8 cellular contexts compared by ENCODE assay signal in the genomic region with DNA sequence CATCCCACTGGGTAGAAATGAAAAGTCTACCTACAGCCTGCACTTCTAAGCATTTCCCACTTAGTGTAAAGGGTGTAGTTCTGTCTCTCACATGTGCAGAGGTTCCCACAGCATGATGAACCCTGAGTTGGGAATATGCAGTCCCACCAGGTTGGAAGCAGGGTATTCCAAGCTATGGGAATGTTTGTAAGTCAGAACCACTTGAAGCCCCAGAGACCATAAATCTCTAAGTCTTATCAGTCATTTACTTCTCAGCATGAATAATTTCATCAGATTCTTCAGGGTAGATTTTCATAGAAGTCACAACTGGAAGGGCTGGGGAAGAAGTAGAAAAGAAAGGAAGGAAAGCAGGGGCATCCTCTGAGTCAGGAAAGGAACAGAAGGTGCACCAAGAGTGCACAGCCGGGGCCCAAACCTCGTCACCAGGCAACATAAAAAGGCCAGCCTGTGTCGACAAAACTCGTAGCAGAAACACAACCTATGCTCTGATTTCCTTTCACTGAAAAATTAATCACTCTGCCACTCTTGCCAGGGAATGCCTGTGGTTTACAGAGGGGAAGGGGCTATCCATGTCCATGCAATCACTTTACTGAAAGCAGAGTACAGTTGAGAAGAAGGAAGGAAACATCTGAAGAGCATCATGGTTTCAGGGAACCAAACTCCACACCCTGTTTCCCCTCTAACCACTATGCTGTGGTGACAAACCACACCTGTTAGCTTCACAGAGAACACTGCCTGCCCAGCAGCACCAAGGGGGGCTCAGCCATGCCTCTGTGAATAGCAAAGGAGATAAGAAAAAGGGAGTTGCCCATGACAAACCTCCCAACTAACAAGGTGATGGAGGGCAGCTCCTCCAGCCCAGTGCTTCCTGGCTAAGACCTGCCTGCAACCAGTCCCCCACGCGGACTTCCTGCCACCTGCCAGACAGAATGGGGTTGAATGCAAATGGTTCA. TPM values are rescaled to one million over a fixed set of nuclear protein-coding genes. Genes with fewer than 3 reads are reported as not detected.
DNase-seq lines count a peak whose midpoint lies in the region; ATAC-seq and TF ChIP-seq lines count a peak whose summit lies in the region.

No MANE protein-coding gene starts in this region.

- no peak for TF ChIP-seq CTCF in heart right ventricle (IDR thresholded peaks at IDR 0.05)
- no peak for TF ChIP-seq CTCF in stomach (IDR thresholded peaks at IDR 0.05)
- no peak for TF ChIP-seq CTCF in Caco-2 (IDR thresholded peaks at IDR 0.05; ENCODE audit: insufficient read depth in 1 of 2, low read depth in 1 of 2, low read length in 1 of 2, severe bottlenecking in 1 of 2, unreplicated experiment in 1 of 2)

- CTCF ChIA-PET in CD4-positive, alpha-beta memory T cell (lab: Charles Lee; ENCODE audit: partially characterized antibody), result interaction anchor here (0.7 to 5.3 kb wide), 11 partner anchors 12 to 417 kb away, joined by 3 to 40 read pairs (median 4); a partner anchor contains a TSS
- CTCF ChIA-PET in Caco-2 (lab: Charles Lee), result no interaction called here

- DNase-seq in CD4-positive, alpha-beta memory T cell, result peak; percentile 78 to 92 (median 80)
- DNase-seq in activated CD8-positive, alpha-beta memory T cell treated with anti-CD3 and anti-CD28 coated beads, Interleukin-2, amount 50 U/mL, for 1 hour (ENCODE audit: extremely low read depth), result peak; percentile 54
- DNase-seq in heart right ventricle (no peak), stomach (no peak), Caco-2 (no peak), OCI-M2 (lab: John Stamatoyannopoulos, UW; ENCODE audit: unreplicated experiment) (no peak)

- peak overlapping the region; percentile 91 to 97 (median 92) for H3K27ac Mint-ChIP-seq in CD4-positive, alpha-beta memory T cell
- H3K27ac Mint-ChIP-seq in IgD-negative memory B cell, result peak overlapping the region; percentile 85 to 96 (median 96)
- H3K27ac Mint-ChIP-seq in Caco-2 (ENCODE audit: unreplicated experiment), result no peak overlapping the region

- H3K9me3 ChIP-seq in CD4-positive, alpha-beta memory T cell (ENCODE audit: control insufficient read depth in 1 of 2, low read length in 2 of 2), result no peaks in the 10 kb centered on the region
- no peaks in the 10 kb centered on the region for H3K9me3 ChIP-seq in heart right ventricle
- no peaks in the 10 kb centered on the region for H3K9me3 ChIP-seq in stomach
- H3K9me3 ChIP-seq in Caco-2, result no peaks in the 10 kb centered on the region

- H3K4me3 ChIP-seq in CD4-positive, alpha-beta memory T cell (ENCODE audit: low read length in 2 of 2), result peak overlapping the region; percentile 21 to 42
- H3K4me3 ChIP-seq in heart right ventricle, result no peak overlapping the region
- H3K4me3 ChIP-seq in stomach, result no peak overlapping the region
- H3K4me3 ChIP-seq in Caco-2 (ENCODE audit: low read depth, low read length), result no peak overlapping the region

- no peak for TF ChIP-seq EP300 in stomach (IDR thresholded peaks at IDR 0.05)

- H3K4me3 Mint-ChIP-seq in CD4-positive, alpha-beta memory T cell, result peak overlapping the region; percentile 76 to 85 (median 80)
- H3K4me3 Mint-ChIP-seq in IgD-negative memory B cell (peak overlapping the region; percentile 70 to 92 (median 77)), Caco-2 (ENCODE audit: unreplicated experiment) (no peak overlapping the region)

- H3K36me3 ChIP-seq in CD4-positive, alpha-beta memory T cell (ENCODE audit: insufficient read depth, low read length), result no peaks in the 10 kb centered on the region
- H3K36me3 ChIP-seq in heart right ventricle (peaks cover 0 to 5% (median 0%) of the 10 kb centered on the region in 9 donors), stomach (no peaks in the 10 kb centered on the region), Caco-2 (ENCODE audit: control insufficient read depth, insufficient read depth, low read length) (no peaks in the 10 kb centered on the region)

- POLR2A ChIA-PET in CD4-positive, alpha-beta memory T cell (lab: Charles Lee; ENCODE audit: partially characterized antibody), result interaction anchor here (1.2 to 4.2 kb wide), 14 partner anchors 9 to 86 kb away, joined by 3 to 32 read pairs (median 8); a partner anchor contains a TSS
- POLR2A ChIA-PET in Caco-2 (lab: Charles Lee), result no interaction called here

- H3K4me1 Mint-ChIP-seq in CD4-positive, alpha-beta memory T cell, result peaks cover 72 to 98% (median 85%) of the 10 kb centered on the region in 4 donors
- H3K4me1 Mint-ChIP-seq in IgD-negative memory B cell (peaks cover 40 to 80% (median 58%) of the 10 kb centered on the region in 3 donors), Caco-2 (ENCODE audit: low read depth, unreplicated experiment) (peaks cover 13% of the 10 kb centered on the region)

- peaks cover 93% of the 10 kb centered on the region for H3K4me1 ChIP-seq in CD4-positive, alpha-beta memory T cell (ENCODE audit: insufficient read depth, low read length)
- H3K4me1 ChIP-seq in heart right ventricle, result peaks cover 7 to 99% (median 44%) of the 10 kb centered on the region in 9 donors
- peaks cover 17 to 60% (median 29%) of the 10 kb centered on the region in 4 donors for H3K4me1 ChIP-seq in stomach
- 0 out of 2 replicates have a peak, but pooled peaks cover 2% of the 10 kb centered on the region for H3K4me1 ChIP-seq in Caco-2

- H3K9me3 Mint-ChIP-seq in CD4-positive, alpha-beta memory T cell, result peaks cover 0 to 6% (median 0%) of the 10 kb centered on the region in 8 donors
- H3K9me3 Mint-ChIP-seq in IgD-negative memory B cell (peaks cover 0 to 2% (median 0%) of the 10 kb centered on the region in 3 donors), Caco-2 (ENCODE audit: unreplicated experiment) (peaks cover 17% of the 10 kb centered on the region)

- no peaks in the 10 kb centered on the region for H3K27me3 ChIP-seq in CD4-positive, alpha-beta memory T cell (ENCODE audit: insufficient read depth, low read length)
- no peaks in the 10 kb centered on the region for H3K27me3 ChIP-seq in heart right ventricle
- no peaks in the 10 kb centered on the region for H3K27me3 ChIP-seq in stomach
- no peaks in the 10 kb centered on the region for H3K27me3 ChIP-seq in Caco-2 (replicated peaks; ENCODE audit: control insufficient read depth, insufficient read depth, low read length)

- peak; percentile 83 for ATAC-seq in GM21367 (IDR thresholded peaks at IDR 0.05; ENCODE audit: unreplicated experiment)
- peak in 2 of 8 donors; percentile 13 to 18 for ATAC-seq in heart right ventricle

- peak overlapping the region; percentile 70 for H3K27ac ChIP-seq in CD4-positive, alpha-beta memory T cell (ENCODE audit: low read depth, low read length)
- H3K27ac ChIP-seq in heart right ventricle, result peak overlapping the region in 7 of 10 donors; percentile 49 to 96 (median 59)
- H3K27ac ChIP-seq in stomach, result peak overlapping the region; percentile 19 to 82 (median 71)

- intact Hi-C loops in CD4-positive, alpha-beta memory T cell (cut with micrococcal nuclease), result loop anchor here (1.0 to 5.0 kb wide), 4 partner anchors 18 to 69 kb away; a partner anchor contains a TSS
- intact Hi-C loops in heart right ventricle (cut with DNase I), result no loop called here
- intact Hi-C loops in stomach (cut with DNase I; ENCODE audit: low total_unique reads), result no loop called here
- intact Hi-C loops in Caco-2 (cut with micrococcal nuclease; ENCODE audit: unreplicated experiment), result no loop called here

- BruUV-seq in Caco-2 (replicated peaks; lab: Mats Ljungman, UMichigan), result no TSS peak

- H3K27me3 Mint-ChIP-seq in CD4-positive, alpha-beta memory T cell, result no peaks in the 10 kb centered on the region
- H3K27me3 Mint-ChIP-seq in IgD-negative memory B cell (no peaks in the 10 kb centered on the region), Caco-2 (ENCODE audit: insufficient read depth, unreplicated experiment) (no peaks in the 10 kb centered on the region)

- peaks cover 37 to 47% of the 10 kb centered on the region in 2 donors for H3K36me3 Mint-ChIP-seq in CD4-positive, alpha-beta memory T cell
- H3K36me3 Mint-ChIP-seq in IgD-negative memory B cell, result peaks cover 2% of the 10 kb centered on the region
- peaks cover 28% of the 10 kb centered on the region for H3K36me3 Mint-ChIP-seq in Caco-2 (ENCODE audit: insufficient read depth, unreplicated experiment)

- 56 to 63% methylated on average over 6 of the region's 6 CpGs for WGBS in heart right ventricle, 2 donors
- WGBS in stomach, 5 donors, result 32 to 52% (median 42%) methylated on average over 6 of the region's 6 CpGs

- no peak for TF ChIP-seq POLR2A in stomach (IDR thresholded peaks at IDR 0.05)

RNA-seq across cellular contexts. Expression of a gene that starts 40.5 kb away (rescaled TPM):
- 10 to 100 TPM; 55.8 to 56.9 TPM for total RNA-seq in CD4-positive, alpha-beta memory T cell
- 100 to 1,000 TPM in 1 of 2 donors, 10 to 100 TPM in 1; 48.2 to 118 TPM for polyA plus RNA-seq in CD4-positive, alpha-beta memory T cell
- 117 TPM for polyA plus RNA-seq in IgD-negative memory B cell
- 10 to 100 TPM in 4 of 10 donors, 1 to 10 TPM in 6; 6.7 to 22.4 (median 9.4) TPM for total RNA-seq in heart right ventricle
- polyA plus RNA-seq in heart right ventricle, result 10 to 100 TPM in 1 of 2 donors, 1 to 10 TPM in 1; 9.9 to 11.4 TPM
- total RNA-seq in stomach, result 10 to 100 TPM in 4 of 5 donors, 1 to 10 TPM in 1; 1.8 to 43.7 (median 27.5) TPM
- 10 to 100 TPM; 12.5 to 16.5 (median 13.0) TPM for polyA plus RNA-seq in stomach
- total RNA-seq in Caco-2 (2022), result 20.8 and 26.1 TPM in 2 replicates

Comparison
In these comparisons a context has a peak if more than half of its experiments do, and no peak if none do; other contexts are left out.
1. DNase-seq: peak in CD4-positive, alpha-beta memory T cell (5 of 5) and activated CD8-positive, alpha-beta memory T cell treated with anti-CD3 and anti-CD28 coated beads, Interleukin-2, amount 50 U/mL, for 1 hour (single experiment); none in heart right ventricle (0 of 2), stomach (single experiment), Caco-2 (0 of 2) and OCI-M2 (single experiment).
2. H3K4me3 ChIP-seq: peak in CD4-positive, alpha-beta memory T cell (2 of 2); none in heart right ventricle (0 of 10), stomach (0 of 4) and Caco-2 (single experiment).
3. Peak in every context shown above with its lines, with median percentiles within 50 percentile points of each other: H3K27ac ChIP-seq.